In genomic region chr6:115821798-115822197, GRCh38 we compare ENCODE assay signal across 19 cellular contexts.
"Had no signal": no experiment of that assay in that cellular context is flagged by ENCODE, and none has a peak within 500 bp of the region (broad histone marks: within the 10 kb centered on the region; RNA-seq: fewer than 3 reads in every experiment).

No MANE protein-coding gene starts in this region.

- H3K27me3 ChIP-seq: colonic mucosa, esophagus muscularis mucosa, gastroesophageal sphincter, heart left ventricle had no signal

- DNase-seq: cerebellar nuclear complex; colonic mucosa; cortex of kidney; effector CD8-positive, alpha-beta T cell; foreskin keratinocyte; heart left ventricle; hippocampal formation; left cardiac atrium; left ventricle myocardium inferior; lower lobe of right lung; mesenchymal stem cell had no signal

- H3K36me3 ChIP-seq: colonic mucosa, esophagus muscularis mucosa, gastroesophageal sphincter, heart left ventricle, left ventricle myocardium inferior, lower lobe of right lung had no signal

- FAIRE-seq: endothelial cell of umbilical vein, frontal cortex, islet of Langerhans, keratinocyte had no signal

- H3K9me3 ChIP-seq: colonic mucosa, esophagus muscularis mucosa, gastroesophageal sphincter, lower lobe of right lung had no signal

- ATAC-seq: foreskin keratinocyte, gastroesophageal sphincter, heart left ventricle, left cardiac atrium, lower lobe of right lung had no signal

- H3K27ac Mint-ChIP-seq: dendritic cell treated with granulocyte-macrophage colony-stimulating factor and Interleukin-4, amounts not matched to agents 40 ng/mL and 50 ng/mL, for 4 days; mesothelial cell of epicardium had no signal

- H3K4me3 Mint-ChIP-seq: dendritic cell treated with granulocyte-macrophage colony-stimulating factor and Interleukin-4, amounts not matched to agents 40 ng/mL and 50 ng/mL, for 4 days; mesothelial cell of epicardium had no signal

- H3K4me1 ChIP-seq: colonic mucosa, esophagus muscularis mucosa, foreskin keratinocyte, gastroesophageal sphincter, heart left ventricle, left ventricle myocardium inferior, lower lobe of right lung had no signal

- H3K4me3 ChIP-seq: colonic mucosa, esophagus muscularis mucosa, gastroesophageal sphincter, heart left ventricle, left ventricle myocardium inferior, lower lobe of right lung had no signal

- H3K36me3 Mint-ChIP-seq: mesothelial cell of epicardium had no signal

- H3K27me3 Mint-ChIP-seq: dendritic cell treated with granulocyte-macrophage colony-stimulating factor and Interleukin-4, amounts not matched to agents 40 ng/mL and 50 ng/mL, for 4 days had no signal

- H3K27ac ChIP-seq: colonic mucosa, esophagus muscularis mucosa, foreskin keratinocyte, gastroesophageal sphincter, heart left ventricle, left ventricle myocardium inferior, lower lobe of right lung had no signal
